14 cellular contexts compared by ENCODE assay signal in the genomic region with DNA sequence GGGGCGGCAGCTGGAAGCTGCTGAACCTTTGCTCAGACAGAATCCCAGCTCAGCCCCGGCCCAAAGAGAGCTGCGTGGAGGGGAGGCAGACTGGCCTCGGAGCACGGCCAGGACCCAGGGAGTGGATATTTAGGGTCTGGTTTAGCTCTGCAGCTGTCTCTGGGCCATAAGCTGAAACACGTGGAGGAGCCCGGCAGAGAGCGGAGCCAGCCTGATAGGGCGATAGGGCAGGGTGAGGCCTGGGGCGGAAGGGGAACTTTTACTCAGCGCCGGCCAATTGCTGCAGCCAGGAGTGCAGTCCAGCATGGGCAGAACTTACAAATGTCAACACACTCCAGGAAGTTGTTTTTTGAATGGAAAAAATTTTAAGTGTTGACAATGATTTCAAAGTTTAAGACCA. TPM values are rescaled to one million over a fixed set of nuclear protein-coding genes. Genes with fewer than 3 reads are reported as not detected.
DNase-seq lines count a peak whose midpoint lies in the region; ATAC-seq and TF ChIP-seq lines count a peak whose summit lies in the region.
"Had no signal": no experiment of that assay in that cellular context is flagged by ENCODE, and none has a peak within 500 bp of the region (broad histone marks: within the 10 kb centered on the region; RNA-seq: fewer than 3 reads in every experiment).

No MANE protein-coding gene starts in this region.

- H3K4me2 ChIP-seq in neuronal stem cell (ENCODE audit: insufficient read depth, low read length, poor library complexity, severe bottlenecking): no peak overlapping the region

- peak overlapping the region; percentile 9 for H2BK120ac ChIP-seq in neuronal stem cell (ENCODE audit: low read depth, low read length)

- peak overlapping the region in 2 of 3 experiments; percentile 13 to 68 for H3K27ac Mint-ChIP-seq in nephron
- H3K27ac Mint-ChIP-seq: CD4-positive, alpha-beta memory T cell had no signal

- peak overlapping the region; percentile 65 for H3K18ac ChIP-seq in neuronal stem cell (ENCODE audit: low read length)

- DNase-seq in neuronal stem cell (ENCODE audit: low spot score): no peak
- DNase-seq in stimulated activated CD4-positive, alpha-beta T cell treated with anti-CD3 and anti-CD28 coated beads, Interleukin-2, amount 100 ng/mL, for 48 hours: no peak
- DNase-seq: C1 segment of cervical spinal cord; CD4-positive, alpha-beta memory T cell; DMS153; DND-41; H7; HCEC 1CT had no signal

- peak overlapping the region; percentile 97 for H2BK12ac ChIP-seq in neuronal stem cell (ENCODE audit: low read length)

- H3K4me1 ChIP-seq in ectodermal cell (ENCODE audit: control insufficient read depth, insufficient read depth, low read length) (peaks cover 9% of the 10 kb centered on the region), neuronal stem cell (ENCODE audit: control insufficient read depth in 2 of 2, insufficient read depth in 1 of 2, low read depth in 1 of 2, low read length in 2 of 2) (peaks cover 0 to 6% of the 10 kb centered on the region in 2 donors)

- H3K9me3 ChIP-seq in ectodermal cell (ENCODE audit: control insufficient read depth, low read length) (no peaks in the 10 kb centered on the region), neuronal stem cell (replicated peaks in 1 of 2; ENCODE audit: control insufficient read depth in 2 of 2, insufficient read depth in 1 of 2, low read depth in 1 of 2, low read length in 2 of 2) (peaks cover 6 to 8% of the 10 kb centered on the region in 2 donors)

- no peak for TF ChIP-seq CTCF in nephron (IDR thresholded peaks at IDR 0.05; ENCODE audit: unreplicated experiment in 3 of 3)

- WGBS in ectodermal cell, 2 experiments: 81 to 88% methylated on average over 12 of the region's 12 CpGs
- no CpG with 5 or more reads among the region's 12 CpGs for WGBS in neuronal stem cell (ENCODE audit: extremely low coverage in 2 of 2, insufficient read length in 2 of 2, insufficient replicate concordance in 1 of 2), 2 donors

- H3K9ac ChIP-seq in neuronal stem cell (ENCODE audit: low read depth, low read length, poor library complexity): no peak overlapping the region

- no peaks in the 10 kb centered on the region for H3K79me1 ChIP-seq in neuronal stem cell (ENCODE audit: low read depth, low read length)

- H2AFZ ChIP-seq in neuronal stem cell (ENCODE audit: low read length): no peak overlapping the region

- peaks cover 14% of the 10 kb centered on the region for H3K4me1 Mint-ChIP-seq in nephron

- H3K9me3 Mint-ChIP-seq in nephron: peaks cover 15% of the 10 kb centered on the region

- H3K27me3 ChIP-seq in ectodermal cell (ENCODE audit: control insufficient read depth, insufficient read depth, low read length, poor library complexity, severe bottlenecking): no peaks in the 10 kb centered on the region
- peaks cover 0 to 29% (median 0%) of the 10 kb centered on the region in 3 experiments for H3K27me3 ChIP-seq in neuronal stem cell (ENCODE audit: control insufficient read depth in 3 of 3, insufficient read depth in 3 of 3, low read depth in 1 of 3, low read length in 3 of 3)

- no peaks in the 10 kb centered on the region for H3K36me3 ChIP-seq in ectodermal cell (ENCODE audit: control insufficient read depth, insufficient read depth, low read length)
- no peaks in the 10 kb centered on the region for H3K36me3 ChIP-seq in neuronal stem cell (replicated peaks in 1 of 2; ENCODE audit: control insufficient read depth in 2 of 2, insufficient read depth in 2 of 2, low read length in 2 of 2)

- H2BK5ac ChIP-seq in neuronal stem cell (ENCODE audit: low read length): no peak overlapping the region

- H3K4me3 ChIP-seq in ectodermal cell (ENCODE audit: insufficient read depth, low read depth, low read length) (no peak overlapping the region), neuronal stem cell (ENCODE audit: low read length in 2 of 2) (no peak overlapping the region)

- H4K8ac ChIP-seq in neuronal stem cell (ENCODE audit: low read depth, low read length): no peak overlapping the region

- H4K91ac ChIP-seq in neuronal stem cell (ENCODE audit: low read depth, low read length, poor library complexity): no peak overlapping the region

- no peak overlapping the region for H2BK15ac ChIP-seq in neuronal stem cell (ENCODE audit: low read length)

- no peak overlapping the region for H3K23ac ChIP-seq in neuronal stem cell (ENCODE audit: low read depth, low read length, poor library complexity)

- H3K4me3 Mint-ChIP-seq in nephron: peak overlapping the region in 2 of 3 experiments; percentile 15 to 24
- H3K4me3 Mint-ChIP-seq: CD4-positive, alpha-beta memory T cell had no signal

- peak overlapping the region; percentile 76 for H3K27ac ChIP-seq in ectodermal cell (ENCODE audit: insufficient read depth, low read depth, low read length, poor library complexity, severe bottlenecking)
- H3K27ac ChIP-seq in neuronal stem cell (replicated peaks; ENCODE audit: low read length): no peak overlapping the region

- peak overlapping the region; percentile 66 for H2AK5ac ChIP-seq in neuronal stem cell (ENCODE audit: low read depth, low read length)

- H3K4ac ChIP-seq in neuronal stem cell (ENCODE audit: low read length): no peak overlapping the region

- no peak overlapping the region for H3K14ac ChIP-seq in neuronal stem cell (ENCODE audit: low read length)

- H3K27me3 Mint-ChIP-seq in nephron (ENCODE audit: low read depth): peaks cover 23% of the 10 kb centered on the region

- ATAC-seq in HG03175 (IDR thresholded peaks at IDR 0.05; ENCODE audit: unreplicated experiment) (no peak), HG03196 (IDR thresholded peaks at IDR 0.05; ENCODE audit: unreplicated experiment) (no peak)

- peaks cover 4% of the 10 kb centered on the region for H3K36me3 Mint-ChIP-seq in nephron (ENCODE audit: low read depth)

RNA-seq across cellular contexts. Expression of gene BARHL1, which starts 50.2 kb away (rescaled TPM):
- 20.4 TPM for polyA plus RNA-seq in ectodermal cell (2013, experiment 1 of 4)
- 40.3 TPM for polyA plus RNA-seq in ectodermal cell (2013, experiment 2 of 4)
- 18.3 TPM for polyA plus RNA-seq in ectodermal cell (2013, experiment 3 of 4)
- 27.6 TPM for polyA plus RNA-seq in ectodermal cell (2013, experiment 4 of 4)
- polyA plus RNA-seq in neuronal stem cell (2013, experiment 1 of 2): 0.08 TPM
- 0.10 TPM for polyA plus RNA-seq in neuronal stem cell (2013, experiment 2 of 2)
- polyA plus RNA-seq: BJ; CD4-positive, alpha-beta memory T cell; H1 had no signal
